In the genomic region with DNA sequence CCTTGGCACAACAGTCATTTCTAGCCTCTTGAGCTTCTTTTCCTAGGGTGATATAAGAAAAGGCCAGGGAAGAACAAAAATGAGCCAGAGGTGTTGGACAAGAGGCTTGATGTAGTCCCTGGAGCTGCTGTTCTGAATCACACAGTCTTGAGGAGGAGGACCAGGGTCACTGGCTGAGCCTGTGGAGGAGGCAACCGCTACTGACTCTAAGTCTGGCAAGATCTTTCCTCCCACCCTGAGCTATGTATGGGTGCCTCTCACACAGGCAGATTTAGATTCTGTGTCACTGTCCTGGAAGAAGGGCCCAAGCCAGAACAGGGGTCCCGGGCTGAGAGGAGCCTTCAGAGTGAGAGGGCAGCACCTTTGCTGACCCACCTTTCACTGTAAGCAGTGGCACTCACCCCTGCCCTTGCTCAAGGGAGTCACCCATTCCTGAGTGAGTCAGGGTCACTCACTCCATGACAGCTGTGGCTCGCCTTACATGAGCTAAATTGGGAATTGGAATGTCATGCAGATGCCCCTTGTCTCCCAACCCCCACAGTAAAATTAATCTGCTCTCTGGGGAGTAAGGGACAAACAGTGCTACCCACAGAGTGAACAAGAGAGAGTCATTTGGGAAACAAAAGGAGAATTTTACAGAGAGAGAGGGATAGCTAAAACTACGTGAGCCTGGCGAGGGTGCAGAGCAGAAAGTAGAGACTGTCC, we compare ENCODE assay signal across 16 cellular contexts. TPM values are rescaled to one million over a fixed set of nuclear protein-coding genes. Genes with fewer than 3 reads are reported as not detected.
DNase-seq lines count a peak whose midpoint lies in the region; ATAC-seq and TF ChIP-seq lines count a peak whose summit lies in the region.
"Had no signal": no experiment of that assay in that cellular context is flagged by ENCODE, and none has a peak within 500 bp of the region (broad histone marks: within the 10 kb centered on the region; RNA-seq: fewer than 3 reads in every experiment).

A gene with protein sequence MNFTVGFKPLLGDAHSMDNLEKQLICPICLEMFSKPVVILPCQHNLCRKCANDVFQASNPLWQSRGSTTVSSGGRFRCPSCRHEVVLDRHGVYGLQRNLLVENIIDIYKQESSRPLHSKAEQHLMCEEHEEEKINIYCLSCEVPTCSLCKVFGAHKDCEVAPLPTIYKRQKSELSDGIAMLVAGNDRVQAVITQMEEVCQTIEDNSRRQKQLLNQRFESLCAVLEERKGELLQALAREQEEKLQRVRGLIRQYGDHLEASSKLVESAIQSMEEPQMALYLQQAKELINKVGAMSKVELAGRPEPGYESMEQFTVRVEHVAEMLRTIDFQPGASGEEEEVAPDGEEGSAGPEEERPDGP (plus strand): TSS at position 575 of the 705 bp plus-strand sequence. CDS start 303 bp downstream, outside the sequence.

- no peaks in the 10 kb centered on the region for H3K9me3 ChIP-seq in testis
- H3K9me3 ChIP-seq: esophagus muscularis mucosa, stomach had no signal

- H3K27ac Mint-ChIP-seq in activated CD4-positive, alpha-beta T cell treated with anti-CD3 and anti-CD28 coated beads, Interleukin-2, amount 10 ng/mL, durations not matched to agents 7 days and 5 days: no peak within 1 kb of the TSS
- H3K27ac Mint-ChIP-seq: activated naive CD4-positive, alpha-beta T cell treated with anti-CD3 and anti-CD28 coated beads, Interleukin-2, amount 50 U/mL, for 24 hours had no signal

- no peak within 1 kb of the TSS for H3K4me3 ChIP-seq in testis
- H3K4me3 ChIP-seq: esophagus muscularis mucosa, stomach had no signal

- intact Hi-C loops in testis (cut with DNase I; ENCODE audit: low total_unique reads): no loop called here

- TF ChIP-seq POLR2A in testis (IDR thresholded peaks at IDR 0.05): no peak

- H3K4me1 Mint-ChIP-seq in activated CD4-positive, alpha-beta T cell treated with anti-CD3 and anti-CD28 coated beads, Interleukin-2, amount 10 ng/mL, durations not matched to agents 7 days and 5 days: peaks cover 6% of the 10 kb centered on the region

- peaks cover 24% of the 10 kb centered on the region for H3K27me3 Mint-ChIP-seq in activated CD4-positive, alpha-beta T cell treated with anti-CD3 and anti-CD28 coated beads, Interleukin-2, amount 10 ng/mL, durations not matched to agents 7 days and 5 days

- no peak for TF ChIP-seq CTCF in testis (IDR thresholded peaks at IDR 0.05)

- POLR2A ChIA-PET in activated CD4-positive, alpha-beta T cell treated with anti-CD3 and anti-CD28 coated beads, Interleukin-2, amount 10 ng/mL, durations not matched to agents 7 days and 5 days (lab: Charles Lee): no interaction called here

- CTCF ChIA-PET in activated CD4-positive, alpha-beta T cell treated with anti-CD3 and anti-CD28 coated beads, Interleukin-2, amount 10 ng/mL, durations not matched to agents 7 days and 5 days (lab: Charles Lee): interaction anchor here (0.7 to 1.7 kb wide), 4 partner anchors 19 to 320 kb away, joined by 3 to 4 read pairs (median 4); a partner anchor contains a TSS

- in situ Hi-C loops in G401 (cut with HindIII; ENCODE audit: low sequenced_read_pairs): no loop called here

- no peaks in the 10 kb centered on the region for H3K9me3 Mint-ChIP-seq in activated CD4-positive, alpha-beta T cell treated with anti-CD3 and anti-CD28 coated beads, Interleukin-2, amount 10 ng/mL, durations not matched to agents 7 days and 5 days
- H3K9me3 Mint-ChIP-seq: activated naive CD4-positive, alpha-beta T cell treated with anti-CD3 and anti-CD28 coated beads, Interleukin-2, amount 50 U/mL, for 24 hours had no signal

- H3K36me3 ChIP-seq in testis (ENCODE audit: low read depth, missing control alignments): no peaks in the 10 kb centered on the region
- H3K36me3 ChIP-seq: esophagus muscularis mucosa, stomach had no signal

- no peak within 1 kb of the TSS for H3K4me3 Mint-ChIP-seq in activated CD4-positive, alpha-beta T cell treated with anti-CD3 and anti-CD28 coated beads, Interleukin-2, amount 10 ng/mL, durations not matched to agents 7 days and 5 days
- H3K4me3 Mint-ChIP-seq: activated naive CD4-positive, alpha-beta T cell treated with anti-CD3 and anti-CD28 coated beads, Interleukin-2, amount 50 U/mL, for 24 hours; CD4-positive, alpha-beta memory T cell had no signal

- peak; percentile 34 for ATAC-seq in esophagus mucosa
- no peak for ATAC-seq in HG02642 (IDR thresholded peaks at IDR 0.05; ENCODE audit: poor library complexity, unreplicated experiment)

- H3K36me3 Mint-ChIP-seq in activated CD4-positive, alpha-beta T cell treated with anti-CD3 and anti-CD28 coated beads, Interleukin-2, amount 10 ng/mL, durations not matched to agents 7 days and 5 days (ENCODE audit: low read depth): no peaks in the 10 kb centered on the region
- H3K36me3 Mint-ChIP-seq: activated naive CD4-positive, alpha-beta T cell treated with anti-CD3 and anti-CD28 coated beads, Interleukin-2, amount 50 U/mL, for 24 hours; CD4-positive, alpha-beta memory T cell had no signal

- WGBS in testis, 2 donors: 50 to 64% methylated on average over 4 to 5 of the region's 5 CpGs

- no peaks in the 10 kb centered on the region for H3K27me3 ChIP-seq in testis

- peaks cover 36% of the 10 kb centered on the region for H3K4me1 ChIP-seq in testis

- peak; percentile 80 for DNase-seq in NCI-H82 (lab: John Stamatoyannopoulos, UW)
- DNase-seq in islet precursor cell: peak; percentile 63
- peak; percentile 72 for DNase-seq in testis
- DNase-seq in activated CD4-positive, alpha-beta T cell treated with anti-CD3 and anti-CD28 coated beads, Interleukin-2, amount 10 ng/mL, durations not matched to agents 7 days and 5 days: no peak
- DNase-seq in G401 (ENCODE audit: low spot score): no peak
- DNase-seq: CD4-positive, alpha-beta memory T cell; GDM1; KBM-7; NCI-H146; retina; SIG-M5; stomach had no signal

- H3K27ac ChIP-seq in testis: peak within 1 kb of the TSS; percentile 38 to 52
- H3K27ac ChIP-seq: esophagus muscularis mucosa, stomach had no signal

RNA-seq across cellular contexts. Expression of the gene that starts here (rescaled TPM):
- total RNA-seq in esophagus mucosa: 0.16 TPM
- 10 to 100 TPM; 38.5 to 46.8 TPM for total RNA-seq in testis
- 28.3 TPM for polyA plus RNA-seq in testis (ENCODE audit: insufficient read depth, low read depth, low replicate concordance)
- not detected for total RNA-seq in activated CD4-positive, alpha-beta T cell treated with anti-CD3 and anti-CD28 coated beads, Interleukin-2, amount 10 ng/mL, durations not matched to agents 7 days and 5 days
- not detected in 2 replicates for total RNA-seq in G401 (2014; rRNA removed; shearing (Covaris generic))
- polyA plus RNA-seq: CD4-positive, alpha-beta memory T cell had no signal

Comparison
In these comparisons a context has a peak if more than half of its experiments do, and no peak if none do; other contexts are left out.
1. RNA of the gene that starts here (total RNA-seq): 38.5 to 46.8 TPM in testis; 0.16 TPM in esophagus mucosa (single experiment), not detected in activated CD4-positive, alpha-beta T cell treated with anti-CD3 and anti-CD28 coated beads, Interleukin-2, amount 10 ng/mL, durations not matched to agents 7 days and 5 days and not detected in G401; every median in the first group is over 10 times any median in the second.
2. Peak in ATAC-seq in esophagus mucosa; RNA of the gene not detected or under 1 TPM.
3. DNase-seq: peak in NCI-H82 (single experiment), islet precursor cell (single experiment) and testis (single experiment); none in activated CD4-positive, alpha-beta T cell treated with anti-CD3 and anti-CD28 coated beads, Interleukin-2, amount 10 ng/mL, durations not matched to agents 7 days and 5 days (single experiment) and G401 (single experiment).